Comparison of ENCODE assay signal across 10 cellular contexts in the genomic region with DNA sequence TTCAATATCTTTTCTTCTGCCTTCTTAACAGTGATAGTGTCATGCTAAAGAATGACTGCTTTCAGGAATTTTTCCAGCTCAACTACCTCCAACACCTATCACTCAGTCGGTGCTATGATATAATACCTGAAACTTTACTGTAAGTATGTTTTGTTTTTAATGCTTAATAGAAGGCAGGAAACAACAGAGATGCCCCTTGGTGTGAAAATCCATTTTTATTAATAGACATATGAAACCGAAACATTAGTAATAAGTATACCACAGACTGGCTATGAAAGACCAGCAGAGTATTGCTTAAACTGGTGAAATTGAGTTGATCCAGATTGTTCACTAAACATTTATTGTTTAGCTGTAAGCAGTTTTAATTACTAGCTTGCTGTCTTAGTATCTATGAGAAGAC. TPM values are rescaled to one million over a fixed set of nuclear protein-coding genes. Genes with fewer than 3 reads are reported as not detected.
DNase-seq lines count a peak whose midpoint lies in the region; ATAC-seq and TF ChIP-seq lines count a peak whose summit lies in the region.
"Had no signal": no experiment of that assay in that cellular context is flagged by ENCODE, and none has a peak within 500 bp of the region (broad histone marks: within the 10 kb centered on the region; RNA-seq: fewer than 3 reads in every experiment).

No MANE protein-coding gene starts in this region.

- CTCF ChIA-PET in mammary epithelial cell (lab: Charles Lee; ENCODE audit: low non-redundant PET) = no interaction called here

- H3K27me3 ChIP-seq in tibial nerve (no peaks in the 10 kb centered on the region), mammary epithelial cell (ENCODE audit: insufficient read depth, low read length) (no peaks in the 10 kb centered on the region)

- WGBS in tibial nerve, 2 donors = 89 to 97% methylated on average over 2 of the region's 2 CpGs
- WGBS in mammary epithelial cell (ENCODE audit: low coverage, missing lambda C conversion rate) = 94% methylated on average over 2 of the region's 2 CpGs

- H3K36me3 ChIP-seq in tibial nerve = peaks cover 0 to 73% (median 0%) of the 10 kb centered on the region in 3 donors
- H3K36me3 ChIP-seq in mammary epithelial cell (ENCODE audit: insufficient read depth, low read length) = peaks cover 31% of the 10 kb centered on the region

- DNase-seq in GM13977 (ENCODE audit: low spot score) (peak; percentile 43), tibial nerve (ENCODE audit: low spot score in 2 of 2) (no peak), mammary epithelial cell (no peak), SK-N-DZ (ENCODE audit: low spot score) (no peak), NCI-H2081 treated with DMSO at 0.1 percent for 48 hours (lab: John Stamatoyannopoulos, UW) (no peak)

- no peak for TF ChIP-seq POLR2A in tibial nerve (IDR thresholded peaks at IDR 0.05)

- H3K4me2 ChIP-seq in mammary epithelial cell (ENCODE audit: insufficient read depth, low read depth, low read length) = no peak overlapping the region
- H3K4me2 ChIP-seq: GM23338 had no signal

- intact Hi-C loops in mammary epithelial cell (cut with micrococcal nuclease) = no loop called here

- no peak overlapping the region for H3K27ac ChIP-seq in tibial nerve
- H3K27ac ChIP-seq in mammary epithelial cell (ENCODE audit: insufficient read depth, low read depth, low read length) = no peak overlapping the region
- H3K27ac ChIP-seq: parathyroid adenoma had no signal

- ATAC-seq in GM19395 (IDR thresholded peaks at IDR 0.05; ENCODE audit: unreplicated experiment) (peak; percentile 98), HG02852 (IDR thresholded peaks at IDR 0.05; ENCODE audit: unreplicated experiment) (peak; percentile 98), HG03558 (IDR thresholded peaks at IDR 0.05; ENCODE audit: extremely low read depth, unreplicated experiment) (peak; percentile 97)
- ATAC-seq: GM23338 had no signal

- in situ Hi-C loops in GM13977 (cut with MboI; ENCODE audit: low pct_unique_long_range_greater_than_20kb, low sequenced_read_pairs, unreplicated experiment) (no loop called here), mammary epithelial cell (cut with MboI; ENCODE audit: low sequenced_read_pairs in 2 of 2) (loop anchor here in 1 of 2 donors (10.0 kb wide), 1 partner anchor 518 kb away; no protein-coding TSS in a partner anchor)

- H3K4me1 ChIP-seq in tibial nerve (no peaks in the 10 kb centered on the region), mammary epithelial cell (ENCODE audit: insufficient read depth, low read length) (no peaks in the 10 kb centered on the region)
- H3K4me1 ChIP-seq: parathyroid adenoma had no signal

- dilution Hi-C loops in mammary epithelial cell (cut with HindIII; ENCODE audit: low sequenced_read_pairs) = no loop called here

- no peaks in the 10 kb centered on the region for H3K79me2 ChIP-seq in mammary epithelial cell (ENCODE audit: insufficient read depth, low read length)
- H3K79me2 ChIP-seq: parathyroid adenoma had no signal

- TF ChIP-seq CTCF in GM13977 (IDR thresholded peaks at IDR 0.05; ENCODE audit: extremely low read depth, insufficient read depth, missing control alignments) (no peak), tibial nerve (IDR thresholded peaks at IDR 0.05) (no peak), mammary epithelial cell (conservative IDR thresholded peaks at IDR 0.05 in 1 of 2, IDR thresholded peaks at IDR 0.05 in 1 of 2; ENCODE audit: extremely low read depth in 1 of 2, insufficient read depth in 1 of 2, low read depth in 1 of 2, low read length in 2 of 2) (no peak)

- H3K9ac ChIP-seq in mammary epithelial cell (ENCODE audit: insufficient read depth, low read length) = no peak overlapping the region
- H3K9ac ChIP-seq: parathyroid adenoma had no signal

- TF ChIP-seq EP300 in tibial nerve (IDR thresholded peaks at IDR 0.05) = no peak

- no peaks in the 10 kb centered on the region for H3K9me3 ChIP-seq in tibial nerve
- H3K9me3 ChIP-seq in mammary epithelial cell (replicated peaks; ENCODE audit: insufficient read depth, low read length) = no peaks in the 10 kb centered on the region

- H3K4me3 ChIP-seq in tibial nerve (no peak overlapping the region), mammary epithelial cell (replicated peaks in 1 of 3; ENCODE audit: insufficient read depth in 1 of 3, low read depth in 2 of 3, low read length in 3 of 3) (no peak overlapping the region)
- H3K4me3 ChIP-seq: GM23338 had no signal

- BruUV-seq in mammary epithelial cell (replicated peaks; lab: Mats Ljungman, UMichigan) = no TSS peak

- no peak overlapping the region for H2AFZ ChIP-seq in mammary epithelial cell (ENCODE audit: low read depth, low read length)
- H2AFZ ChIP-seq: GM23338, parathyroid adenoma had no signal

- no peaks in the 10 kb centered on the region for H4K20me1 ChIP-seq in mammary epithelial cell (ENCODE audit: insufficient read depth, low read length)

RNA-seq across cellular contexts. Expression of a gene that starts 25.2 kb away (rescaled TPM):
- total RNA-seq in tibial nerve = 10 to 100 TPM; 12.0 to 20.1 (median 14.7) TPM
- 10 to 100 TPM; 39.3 to 53.3 TPM for total RNA-seq in mammary epithelial cell
- 29.4 TPM for polyA plus RNA-seq in mammary epithelial cell
- polyA minus RNA-seq in mammary epithelial cell = 80.3 TPM
- 140 and 150 TPM in 2 replicates for polyA plus RNA-seq in SK-N-DZ (2014; cell fraction: cytosol; rRNA removed)
- polyA plus RNA-seq in SK-N-DZ (2014; cell fraction: nucleus; rRNA removed) = 73.6 and 81.9 TPM in 2 replicates

RNA-seq across cellular contexts. Expression of a gene that starts 25.5 kb away (rescaled TPM):
- total RNA-seq in tibial nerve (10 to 100 TPM in 3 of 4 donors, 1 to 10 TPM in 1; 9.0 to 29.7 (median 15.6) TPM), mammary epithelial cell (10 to 100 TPM in 1 of 2 donors, 1 to 10 TPM in 1; 8.8 to 20.5 TPM)
- polyA plus RNA-seq in mammary epithelial cell = 1.7 TPM
- polyA minus RNA-seq in mammary epithelial cell = 4.2 TPM
- 8.7 and 10.9 TPM in 2 replicates for polyA plus RNA-seq in SK-N-DZ (2014; cell fraction: cytosol; rRNA removed)
- polyA plus RNA-seq in SK-N-DZ (2014; cell fraction: nucleus; rRNA removed) = 13.7 and 14.1 TPM in 2 replicates
